1 cellular context compared by ENCODE assay signal in the genomic region with DNA sequence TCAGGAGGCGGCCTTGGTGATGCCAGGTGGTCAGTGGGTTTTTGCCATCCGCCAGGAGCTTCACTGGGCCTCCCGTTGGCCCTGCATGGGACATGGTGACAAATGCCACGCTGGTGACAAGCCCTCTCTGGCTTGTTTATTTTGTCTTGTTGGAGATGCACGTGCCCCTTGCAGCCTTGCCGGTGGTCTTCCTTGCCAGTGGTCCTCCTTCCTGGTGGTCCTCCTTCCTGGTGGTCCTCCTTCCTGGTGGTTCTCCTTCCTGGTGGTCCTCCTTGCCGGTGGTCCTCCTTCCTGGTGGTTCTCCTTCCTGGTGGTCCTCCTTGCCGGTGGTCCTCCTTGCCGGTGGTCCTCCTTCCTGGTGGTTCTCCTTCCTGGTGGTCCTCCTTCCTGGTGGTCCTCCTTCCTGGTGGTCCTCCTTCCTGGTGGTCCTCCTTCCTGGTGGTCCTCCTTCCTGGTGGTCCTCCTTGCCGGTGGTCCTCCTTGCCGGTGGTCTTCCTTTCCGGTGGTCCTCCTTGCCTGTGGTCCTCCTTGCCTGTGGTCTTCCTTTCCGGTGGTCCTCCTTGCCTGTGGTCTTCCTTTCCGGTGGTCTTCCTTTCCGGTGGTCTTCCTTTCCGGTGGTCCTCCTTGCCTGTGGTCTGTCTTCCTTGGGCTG. TPM values are rescaled to one million over a fixed set of nuclear protein-coding genes. Genes with fewer than 3 reads are reported as not detected.
"Had no signal": no experiment of that assay in that cellular context is flagged by ENCODE, and none has a peak within 500 bp of the region (broad histone marks: within the 10 kb centered on the region; RNA-seq: fewer than 3 reads in every experiment).

No MANE protein-coding gene starts in this region.

RNA-seq across cellular contexts. Expression of a gene that starts 16.9 kb away (rescaled TPM):
- polyA plus RNA-seq: aorta had no signal
